In genomic region chr2:12282780-12283695, GRCh38 we compare ENCODE assay signal across 12 cellular contexts.
DNase-seq lines count a peak whose midpoint lies in the region; ATAC-seq and TF ChIP-seq lines count a peak whose summit lies in the region.
"Had no signal": no experiment of that assay in that cellular context is flagged by ENCODE, and none has a peak within 500 bp of the region (broad histone marks: within the 10 kb centered on the region; RNA-seq: fewer than 3 reads in every experiment).

No MANE protein-coding gene starts in this region.

- peak overlapping the region; percentile 50 for H3K4me2 ChIP-seq in KMS-11

- H2AFZ ChIP-seq in KMS-11 (ENCODE audit: low read depth): no peak overlapping the region

- H3K27ac ChIP-seq in KMS-11 (0 out of 2 replicates have a peak overlapping the region, but pooled peaks have one; percentile 4), prostate gland (no peak overlapping the region), left lung (no peak overlapping the region)
- H3K27ac ChIP-seq: heart left ventricle had no signal

- 89% methylated on average over 3 of the region's 3 CpGs for WGBS in prostate gland

- no peak for TF ChIP-seq CTCF in KMS-11 (conservative IDR thresholded peaks at IDR 0.05; ENCODE audit: low read depth, low read length)
- no peak for TF ChIP-seq CTCF in prostate gland (IDR thresholded peaks at IDR 0.05)
- no peak for TF ChIP-seq CTCF in left lung (IDR thresholded peaks at IDR 0.05)

- H3K27me3 ChIP-seq in KMS-11 (ENCODE audit: insufficient read depth, low read depth): no peaks in the 10 kb centered on the region
- no peaks in the 10 kb centered on the region for H3K27me3 ChIP-seq in prostate gland (replicated peaks; ENCODE audit: insufficient read depth)
- no peaks in the 10 kb centered on the region for H3K27me3 ChIP-seq in left lung
- H3K27me3 ChIP-seq: heart left ventricle had no signal

- H3K36me3 ChIP-seq in KMS-11 (ENCODE audit: insufficient read depth) (no peaks in the 10 kb centered on the region), prostate gland (no peaks in the 10 kb centered on the region), left lung (no peaks in the 10 kb centered on the region)
- H3K36me3 ChIP-seq: heart left ventricle had no signal

- intact Hi-C loops in prostate gland (cut with DNase I): no loop called here
- intact Hi-C loops in left lung (cut with DNase I): no loop called here

- H3K79me2 ChIP-seq in KMS-11 (ENCODE audit: insufficient read depth, low read depth): no peaks in the 10 kb centered on the region

- H3K4me1 ChIP-seq in KMS-11 (ENCODE audit: low read depth, poor library complexity, severe bottlenecking) (peaks cover 33% of the 10 kb centered on the region), prostate gland (replicated peaks) (no peaks in the 10 kb centered on the region), left lung (no peaks in the 10 kb centered on the region)

- DNase-seq in prostate gland (ENCODE audit: low spot score) (no peak), left lung (no peak), NOMO-1 treated with DMSO at 0.1 percent for 48 hours (lab: John Stamatoyannopoulos, UW; ENCODE audit: unreplicated experiment) (no peak)
- DNase-seq in activated effector memory CD4-positive, alpha-beta T cell treated with anti-CD3 and anti-CD28 coated beads, Interleukin-2, amount 50 U/mL, for 16 hours: no peak
- DNase-seq: activated B cell treated with CpG ODN at 0.5 μM for 24 hours, endodermal cell, heart left ventricle, NCI-H446 treated with DMSO at 0.1 percent for 48 hours had no signal

- ATAC-seq in GM18508 (IDR thresholded peaks at IDR 0.05; ENCODE audit: insufficient read depth, unreplicated experiment) (peak; percentile 65), GM21390 (IDR thresholded peaks at IDR 0.05; ENCODE audit: unreplicated experiment) (peak; percentile 79), HG03025 (IDR thresholded peaks at IDR 0.05; ENCODE audit: low FRiP score, unreplicated experiment) (peak; percentile 74), left lung (no peak)
- ATAC-seq: heart left ventricle had no signal

- no peak overlapping the region for H3K9ac ChIP-seq in KMS-11

- no peaks in the 10 kb centered on the region for H4K20me1 ChIP-seq in KMS-11 (ENCODE audit: insufficient read depth)

- H3K4me3 ChIP-seq in KMS-11 (IDR thresholded peaks at IDR 0.05; ENCODE audit: insufficient read depth, low read depth, low read length): no peak overlapping the region
- H3K4me3 ChIP-seq in prostate gland: no peak overlapping the region
- H3K4me3 ChIP-seq in left lung: no peak overlapping the region
- H3K4me3 ChIP-seq: heart left ventricle had no signal

- no peak for TF ChIP-seq POLR2A in prostate gland (IDR thresholded peaks at IDR 0.05)

- H3K9me3 ChIP-seq in prostate gland (no peaks in the 10 kb centered on the region), left lung (no peaks in the 10 kb centered on the region)
- H3K9me3 ChIP-seq: heart left ventricle had no signal
